ENCODE assay signal across 12 cellular contexts in the genomic region with DNA sequence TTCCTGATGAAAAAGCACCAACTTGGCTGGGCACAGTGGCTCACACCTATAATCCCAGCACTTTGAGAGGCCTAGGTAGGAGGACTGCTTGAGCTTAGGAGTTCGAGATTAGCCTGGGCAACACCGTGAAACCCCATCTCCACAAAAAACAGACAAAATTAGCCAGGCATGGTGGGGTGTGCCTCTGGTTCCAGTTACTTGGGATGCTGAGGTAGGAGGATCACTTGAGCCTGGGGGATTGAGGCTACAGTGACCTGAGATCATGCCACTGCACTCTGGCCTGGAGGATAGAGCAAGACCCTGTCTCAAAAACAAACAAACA. TPM values are rescaled to one million over a fixed set of nuclear protein-coding genes. Genes with fewer than 3 reads are reported as not detected.
DNase-seq lines count a peak whose midpoint lies in the region; ATAC-seq and TF ChIP-seq lines count a peak whose summit lies in the region.
"Had no signal": no experiment of that assay in that cellular context is flagged by ENCODE, and none has a peak within 500 bp of the region (broad histone marks: within the 10 kb centered on the region; RNA-seq: fewer than 3 reads in every experiment).

No MANE protein-coding gene starts in this region.

- POLR2A ChIA-PET in activated B cell treated with CpG ODN at 0.5 μM for 24 hours (lab: Charles Lee): interaction anchor here (1.0 kb wide), 1 partner anchor 194 kb away, joined by 3 read pairs; no protein-coding TSS in a partner anchor

- H3K36me3 Mint-ChIP-seq in activated naive CD4-positive, alpha-beta T cell treated with anti-CD3 and anti-CD28 coated beads, Interleukin-2, amount 10 ng/mL, durations not matched to agents 7 days and 5 days: peaks cover 37% of the 10 kb centered on the region
- H3K36me3 Mint-ChIP-seq in activated B cell treated with CpG ODN at 0.5 μM for 24 hours (ENCODE audit: low read depth) (peaks cover 35% of the 10 kb centered on the region), memory B cell (peaks cover 19% of the 10 kb centered on the region)

- CTCF ChIA-PET in activated naive CD4-positive, alpha-beta T cell treated with anti-CD3 and anti-CD28 coated beads, Interleukin-2, amount 10 ng/mL, durations not matched to agents 7 days and 5 days (lab: Charles Lee): interaction anchor here (1.5 kb wide), 1 partner anchor 22 kb away, joined by 10 read pairs; no protein-coding TSS in a partner anchor
- CTCF ChIA-PET in activated B cell treated with CpG ODN at 0.5 μM for 24 hours (lab: Charles Lee): no interaction called here

- no peak for DNase-seq in activated naive CD4-positive, alpha-beta T cell treated with anti-CD3 and anti-CD28 coated beads, Interleukin-2, amount 10 ng/mL, durations not matched to agents 7 days and 5 days
- DNase-seq in activated naive CD4-positive, alpha-beta T cell (lab: John Stamatoyannopoulos, UW): no peak
- no peak for DNase-seq in activated B cell treated with CpG ODN at 0.5 μM for 24 hours
- no peak for DNase-seq in memory B cell (ENCODE audit: low spot score in 2 of 2)
- no peak for DNase-seq in GM10266 (ENCODE audit: extremely low spot score)
- DNase-seq in retina: no peak
- DNase-seq: caudate nucleus; NCI-H345; SJCRH30; stimulated activated naive CD4-positive, alpha-beta T cell treated with Interleukin-2 at 50 U/mL for 16 hours had no signal

- TF ChIP-seq POLR2A in GM18505 (IDR thresholded peaks at IDR 0.05; ENCODE audit: borderline replicate concordance, extremely low read depth, insufficient read depth, insufficient read length): no peak

- ATAC-seq in activated B cell treated with CpG ODN at 0.5 μM for 24 hours (ENCODE audit: low read depth): no peak
- ATAC-seq in memory B cell (ENCODE audit: low read depth): no peak
- ATAC-seq in GM21737 (IDR thresholded peaks at IDR 0.05; ENCODE audit: unreplicated experiment): no peak
- no peak for ATAC-seq in GM18505 (IDR thresholded peaks at IDR 0.05; ENCODE audit: unreplicated experiment)

- no peaks in the 10 kb centered on the region for H3K27me3 Mint-ChIP-seq in activated naive CD4-positive, alpha-beta T cell treated with anti-CD3 and anti-CD28 coated beads, Interleukin-2, amount 10 ng/mL, durations not matched to agents 7 days and 5 days
- H3K27me3 Mint-ChIP-seq in activated B cell treated with CpG ODN at 0.5 μM for 24 hours (no peaks in the 10 kb centered on the region), memory B cell (no peaks in the 10 kb centered on the region)

- TF ChIP-seq CTCF in activated B cell treated with CpG ODN at 0.5 μM for 24 hours (IDR thresholded peaks at IDR 0.05) (no peak), GM10266 (IDR thresholded peaks at IDR 0.05; ENCODE audit: control insufficient read depth, insufficient read depth, low read depth, missing control alignments) (no peak)

- peak overlapping the region; percentile 4 for H3K4me3 Mint-ChIP-seq in activated naive CD4-positive, alpha-beta T cell treated with anti-CD3 and anti-CD28 coated beads, Interleukin-2, amount 10 ng/mL, durations not matched to agents 7 days and 5 days
- H3K4me3 Mint-ChIP-seq in activated B cell treated with CpG ODN at 0.5 μM for 24 hours: no peak overlapping the region
- H3K4me3 Mint-ChIP-seq in memory B cell: peak overlapping the region; percentile 65

- peaks cover 76% of the 10 kb centered on the region for H3K4me1 Mint-ChIP-seq in activated naive CD4-positive, alpha-beta T cell treated with anti-CD3 and anti-CD28 coated beads, Interleukin-2, amount 10 ng/mL, durations not matched to agents 7 days and 5 days
- peaks cover 78% of the 10 kb centered on the region for H3K4me1 Mint-ChIP-seq in activated B cell treated with CpG ODN at 0.5 μM for 24 hours
- H3K4me1 Mint-ChIP-seq in memory B cell: peaks cover 59% of the 10 kb centered on the region

- H3K9me3 Mint-ChIP-seq in activated naive CD4-positive, alpha-beta T cell treated with anti-CD3 and anti-CD28 coated beads, Interleukin-2, amount 10 ng/mL, durations not matched to agents 7 days and 5 days: no peaks in the 10 kb centered on the region
- H3K9me3 Mint-ChIP-seq in activated B cell treated with CpG ODN at 0.5 μM for 24 hours: no peaks in the 10 kb centered on the region
- no peaks in the 10 kb centered on the region for H3K9me3 Mint-ChIP-seq in memory B cell

- intact Hi-C loops in activated B cell treated with CpG ODN at 0.5 μM for 24 hours (cut with micrococcal nuclease): loop anchor here (5.0 kb wide), 2 partner anchors 107 to 1322 kb away; partner anchors contain the start of gene MN1

- H3K27ac Mint-ChIP-seq in activated naive CD4-positive, alpha-beta T cell treated with anti-CD3 and anti-CD28 coated beads, Interleukin-2, amount 10 ng/mL, durations not matched to agents 7 days and 5 days: no peak overlapping the region
- H3K27ac Mint-ChIP-seq in activated B cell treated with CpG ODN at 0.5 μM for 24 hours (peak overlapping the region; percentile 81), memory B cell (peak overlapping the region; percentile 99)

RNA-seq across cellular contexts. Expression of gene HPS4, which starts 3.0 kb away (rescaled TPM):
- total RNA-seq in activated B cell treated with CpG ODN at 0.5 μM for 24 hours: 45.3 and 51.6 TPM in 2 replicates

RNA-seq across cellular contexts. Expression of gene SRRD, which starts 3.1 kb away (rescaled TPM):
- 26.4 and 32.0 TPM in 2 replicates for total RNA-seq in activated B cell treated with CpG ODN at 0.5 μM for 24 hours

RNA-seq across cellular contexts. Expression of gene TFIP11, which starts 31.7 kb away (rescaled TPM):
- total RNA-seq in activated B cell treated with CpG ODN at 0.5 μM for 24 hours: 59.0 and 62.8 TPM in 2 replicates

RNA-seq across cellular contexts. Expression of gene ASPHD2, which starts 51.5 kb away (rescaled TPM):
- 15.5 TPM in 2 replicates for total RNA-seq in activated B cell treated with CpG ODN at 0.5 μM for 24 hours
